In the genomic region with DNA sequence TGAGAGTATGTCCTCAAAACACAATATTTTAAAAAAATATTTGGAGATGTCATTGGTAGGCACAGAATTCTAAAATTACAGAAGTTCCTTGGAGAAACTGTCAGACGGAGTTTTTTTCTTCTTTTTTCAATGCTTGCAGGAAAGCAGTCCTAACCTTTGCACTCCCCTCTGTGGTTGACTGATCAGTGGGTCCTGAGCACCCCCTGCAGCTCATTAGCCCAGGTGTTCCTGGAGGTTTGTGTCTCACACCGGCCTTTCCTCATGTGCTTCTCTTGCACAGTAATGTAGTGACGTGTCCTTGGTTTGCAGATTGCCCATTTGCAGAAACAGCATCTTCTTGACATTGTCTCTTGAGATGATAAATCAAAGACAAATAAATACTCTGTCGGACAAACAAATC, we compare ENCODE assay signal across 8 cellular contexts.
DNase-seq lines count a peak whose midpoint lies in the region; ATAC-seq and TF ChIP-seq lines count a peak whose summit lies in the region.

No MANE protein-coding gene starts in this region.

- H3K36me3 ChIP-seq in SK-N-SH (replicated peaks in 1 of 2; ENCODE audit: control insufficient read depth in 1 of 2, insufficient read depth in 2 of 2, low read length in 1 of 2): no peaks in the 10 kb centered on the region

- H3K27ac ChIP-seq in SK-N-SH (ENCODE audit: low read depth in 2 of 2, low read length in 1 of 2): no peak overlapping the region
- H3K27ac ChIP-seq in coronary artery: no peak overlapping the region

- no peak overlapping the region for H2AFZ ChIP-seq in SK-N-SH (ENCODE audit: low read depth)

- H3F3A ChIP-seq in SK-N-SH (replicated peaks; ENCODE audit: insufficient read depth): no peaks in the 10 kb centered on the region

- H3K79me2 ChIP-seq in SK-N-SH (ENCODE audit: insufficient read depth): no peaks in the 10 kb centered on the region

- 10% methylated on average over 4 of the region's 4 CpGs for WGBS in SK-N-SH (ENCODE audit: low lambda C conversion rate)

- no peaks in the 10 kb centered on the region for H3K4me1 ChIP-seq in SK-N-SH (ENCODE audit: control insufficient read depth in 1 of 2, insufficient read depth in 2 of 2, low read depth in 1 of 2, low read length in 1 of 2)

- H3K36me3 Mint-ChIP-seq in activated naive CD4-positive, alpha-beta T cell treated with anti-CD3 and anti-CD28 coated beads, Interleukin-2, amount 50 U/mL, for 72 hours: peaks cover 0 to 2% of the 10 kb centered on the region in 2 donors

- CTCF ChIA-PET in SK-N-SH (lab: Yijun Ruan, JAX): interaction anchor here (0.8 kb wide), 1 partner anchor 12 kb away, joined by 3 read pairs; no protein-coding TSS in a partner anchor

- no peaks in the 10 kb centered on the region for H3K9me3 ChIP-seq in SK-N-SH

- TF ChIP-seq CTCF in GM12874 (IDR thresholded peaks at IDR 0.05; ENCODE audit: insufficient read depth, low read depth, low read length): peak; percentile 73
- peak; percentile 50 for TF ChIP-seq CTCF in SK-N-SH (IDR thresholded peaks at IDR 0.05)
- no peak for TF ChIP-seq CTCF in coronary artery (IDR thresholded peaks at IDR 0.05)

- H3K9me2 ChIP-seq in SK-N-SH: no peaks in the 10 kb centered on the region

- no peaks in the 10 kb centered on the region; the same call in 1 of the 2 replicates for H3K27me3 ChIP-seq in SK-N-SH (ENCODE audit: insufficient read depth)

- H3K27ac Mint-ChIP-seq in activated naive CD4-positive, alpha-beta T cell treated with anti-CD3 and anti-CD28 coated beads, Interleukin-2, amount 50 U/mL, for 72 hours: peak overlapping the region in 1 of 2 donors; percentile 40

- H3K4me3 ChIP-seq in SK-N-SH (ENCODE audit: low read depth in 2 of 2, low read length in 1 of 2) (no peak overlapping the region), coronary artery (no peak overlapping the region)

- TF ChIP-seq RAD21 in SK-N-SH (IDR thresholded peaks at IDR 0.05; ENCODE audit: low read length): peak; percentile 50

- no peaks in the 10 kb centered on the region for H4K20me1 ChIP-seq in SK-N-SH (ENCODE audit: insufficient read depth)

- H3K9ac ChIP-seq in SK-N-SH: no peak overlapping the region

- peak; percentile 17 for DNase-seq in SK-N-SH
- peak; percentile 67 to 77 for DNase-seq in activated naive CD4-positive, alpha-beta T cell treated with anti-CD3 and anti-CD28 coated beads, Interleukin-2, amount 50 U/mL, for 72 hours (ENCODE audit: low spot score in 2 of 2)
- peak; percentile 13 to 47 (median 31) for DNase-seq in stimulated activated CD4-positive, alpha-beta T cell treated with anti-CD3 and anti-CD28 coated beads, TNF-alpha, amount 100 ng/mL, for 1 hour (ENCODE audit: low read depth in 3 of 3, low spot score in 1 of 3)
- no peak for DNase-seq in hepatic stellate cell (ENCODE audit: low spot score)
- no peak for DNase-seq in NCI-H187 treated with DMSO at 0.1 percent for 48 hours (lab: John Stamatoyannopoulos, UW)
- no peak for DNase-seq in SW 1271 (lab: John Stamatoyannopoulos, UW)
- DNase-seq in coronary artery (ENCODE audit: low spot score): no peak

- no peak for TF ChIP-seq EP300 in SK-N-SH (IDR thresholded peaks at IDR 0.05; ENCODE audit: borderline replicate concordance in 1 of 2, low read depth in 1 of 2, low read length in 1 of 2)

- ATAC-seq in activated naive CD4-positive, alpha-beta T cell treated with anti-CD3 and anti-CD28 coated beads, Interleukin-2, amount 50 U/mL, for 72 hours: peak; percentile 90 to 99

- no peak overlapping the region for H3K4me2 ChIP-seq in SK-N-SH

- POLR2A ChIA-PET in SK-N-SH (lab: Yijun Ruan, JAX): no interaction called here

- H3K9me3 Mint-ChIP-seq in activated naive CD4-positive, alpha-beta T cell treated with anti-CD3 and anti-CD28 coated beads, Interleukin-2, amount 50 U/mL, for 72 hours: no peaks in the 10 kb centered on the region

TF ChIP-seq in SK-N-SH, 30 proteins besides CTCF, POLR2A, EP300 and RAD21:
- TF ChIP-seq CHD2 (IDR thresholded peaks at IDR 0.05; ENCODE audit: low read length, partially characterized antibody): no peak
- TF ChIP-seq RXRA (IDR thresholded peaks at IDR 0.05; ENCODE audit: borderline replicate concordance, low read depth): no peak
- TF ChIP-seq MAX (IDR thresholded peaks at IDR 0.05; ENCODE audit: low read depth): no peak
- no peak for TF ChIP-seq RFX5 (IDR thresholded peaks at IDR 0.05; ENCODE audit: low read length)
- no peak for TF ChIP-seq YY1 (IDR thresholded peaks at IDR 0.05; ENCODE audit: low read depth)
- TF ChIP-seq SIN3A (IDR thresholded peaks at IDR 0.05; ENCODE audit: borderline replicate concordance, low read depth, low read length): no peak
- TF ChIP-seq, protein P1, sequence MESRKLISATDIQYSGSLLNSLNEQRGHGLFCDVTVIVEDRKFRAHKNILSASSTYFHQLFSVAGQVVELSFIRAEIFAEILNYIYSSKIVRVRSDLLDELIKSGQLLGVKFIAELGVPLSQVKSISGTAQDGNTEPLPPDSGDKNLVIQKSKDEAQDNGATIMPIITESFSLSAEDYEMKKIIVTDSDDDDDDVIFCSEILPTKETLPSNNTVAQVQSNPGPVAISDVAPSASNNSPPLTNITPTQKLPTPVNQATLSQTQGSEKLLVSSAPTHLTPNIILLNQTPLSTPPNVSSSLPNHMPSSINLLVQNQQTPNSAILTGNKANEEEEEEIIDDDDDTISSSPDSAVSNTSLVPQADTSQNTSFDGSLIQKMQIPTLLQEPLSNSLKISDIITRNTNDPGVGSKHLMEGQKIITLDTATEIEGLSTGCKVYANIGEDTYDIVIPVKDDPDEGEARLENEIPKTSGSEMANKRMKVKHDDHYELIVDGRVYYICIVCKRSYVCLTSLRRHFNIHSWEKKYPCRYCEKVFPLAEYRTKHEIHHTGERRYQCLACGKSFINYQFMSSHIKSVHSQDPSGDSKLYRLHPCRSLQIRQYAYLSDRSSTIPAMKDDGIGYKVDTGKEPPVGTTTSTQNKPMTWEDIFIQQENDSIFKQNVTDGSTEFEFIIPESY (IDR thresholded peaks at IDR 0.05; ENCODE audit: borderline replicate concordance, low read depth): no peak
- TF ChIP-seq MEF2A (IDR thresholded peaks at IDR 0.05; ENCODE audit: borderline replicate concordance, low read depth): no peak
- no peak for TF ChIP-seq SMC3 (IDR thresholded peaks at IDR 0.05; ENCODE audit: low read depth, low read length)
- TF ChIP-seq EZH2phosphoT487 (IDR thresholded peaks at IDR 0.05; ENCODE audit: borderline replicate concordance, low read depth): no peak
- no peak for TF ChIP-seq RCOR1 (IDR thresholded peaks at IDR 0.05; ENCODE audit: low read length)

Comparison
In these comparisons a context has a peak if more than half of its experiments do, and no peak if none do; other contexts are left out.
1. DNase-seq: peak in SK-N-SH (single experiment), activated naive CD4-positive, alpha-beta T cell treated with anti-CD3 and anti-CD28 coated beads, Interleukin-2, amount 50 U/mL, for 72 hours (2 of 2) and stimulated activated CD4-positive, alpha-beta T cell treated with anti-CD3 and anti-CD28 coated beads, TNF-alpha, amount 100 ng/mL, for 1 hour (3 of 3); none in hepatic stellate cell (single experiment), NCI-H187 treated with DMSO at 0.1 percent for 48 hours (single experiment), SW 1271 (0 of 2) and coronary artery (single experiment).